ENCODE assay signal across 26 cellular contexts in the genomic region with DNA sequence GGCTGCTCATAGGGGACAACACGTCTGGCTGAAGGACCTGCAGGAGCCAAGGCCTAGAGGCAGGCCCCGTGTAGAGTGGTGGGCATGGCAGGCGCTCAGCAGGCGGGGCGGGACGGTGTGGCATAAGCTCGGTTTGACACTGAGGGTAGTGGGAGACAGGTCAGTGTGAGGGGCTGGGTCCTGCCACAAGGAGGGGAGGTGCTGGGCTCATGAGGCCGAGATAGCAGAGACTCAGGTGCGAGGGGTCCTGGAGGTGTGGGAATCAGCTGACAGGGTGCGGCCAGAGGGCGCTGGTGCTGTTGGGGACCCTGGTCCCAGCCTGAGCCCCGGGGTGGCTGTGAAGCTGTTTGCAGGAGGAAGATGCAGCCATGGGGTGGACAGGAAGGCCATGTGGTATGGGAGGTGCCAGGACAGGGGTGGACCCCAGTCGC. TPM values are rescaled to one million over a fixed set of nuclear protein-coding genes. Genes with fewer than 3 reads are reported as not detected.
"Had no signal": no experiment of that assay in that cellular context is flagged by ENCODE, and none has a peak within 500 bp of the region (broad histone marks: within the 10 kb centered on the region; RNA-seq: fewer than 3 reads in every experiment).

No MANE protein-coding gene starts in this region.

- H3K27me3 ChIP-seq: breast epithelium, neural progenitor cell had no signal

- H3K4me1 ChIP-seq: breast epithelium, esophagus muscularis mucosa, left lung, neural progenitor cell, tibial artery had no signal

- H3K4me1 Mint-ChIP-seq: activated B cell treated with CpG ODN at 0.5 μM for 24 hours; activated CD4-positive, alpha-beta T cell treated with anti-CD3 and anti-CD28 coated beads for 36 hours; memory B cell; stimulated activated effector memory CD8-positive, alpha-beta T cell treated with anti-CD3 and anti-CD28 coated beads, Interleukin-12 subunit alpha, Interleukin-12 subunit beta, amount 100 ng/mL, for 72 hours; stimulated activated naive CD8-positive, alpha-beta T cell treated with anti-CD3 and anti-CD28 coated beads, Interleukin-15, amount 100 ng/mL, for 72 hours; T-helper 17 cell had no signal

- H3K4me3 ChIP-seq: breast epithelium, coronary artery, esophagus muscularis mucosa, left lung, neural progenitor cell, SK-N-MC, skin epidermis, tibial artery had no signal

- ATAC-seq: activated CD4-positive, alpha-beta T cell treated with anti-CD3 and anti-CD28 coated beads for 36 hours; left lung; stimulated activated effector memory CD8-positive, alpha-beta T cell treated with anti-CD3 and anti-CD28 coated beads, Interleukin-12 subunit alpha, Interleukin-12 subunit beta, amount 100 ng/mL, for 72 hours; stimulated activated naive CD8-positive, alpha-beta T cell treated with anti-CD3 and anti-CD28 coated beads, Interleukin-15, amount 100 ng/mL, for 72 hours; T-helper 17 cell had no signal

- H3K9me3 ChIP-seq: breast epithelium, esophagus muscularis mucosa, left lung, tibial artery had no signal

- H3K36me3 Mint-ChIP-seq: memory B cell; neural progenitor cell; stimulated activated effector memory CD8-positive, alpha-beta T cell treated with anti-CD3 and anti-CD28 coated beads, Interleukin-12 subunit alpha, Interleukin-12 subunit beta, amount 100 ng/mL, for 72 hours had no signal

- DNase-seq: activated B cell treated with CpG ODN at 0.5 μM for 24 hours; activated CD4-positive, alpha-beta T cell treated with anti-CD3 and anti-CD28 coated beads for 36 hours; activated CD4-positive, alpha-beta T cell treated with anti-CD3 and anti-CD28 coated beads, Interleukin-2, amount 50 U/mL, for 4 hours; activated CD8-positive, alpha-beta memory T cell treated with anti-CD3 and anti-CD28 coated beads, Interleukin-2, amount 50 U/mL, for 48 hours; activated naive CD4-positive, alpha-beta T cell treated with anti-CD3 and anti-CD28 coated beads, Interleukin-2, amount 50 U/mL, for 16 hours; activated T-cell treated with anti-CD3 and anti-CD28 coated beads, Interleukin-2, amount 50 U/mL, for 48 hours; stimulated activated CD4-positive, alpha-beta T cell treated with anti-CD3 and anti-CD28 coated beads, Interleukin-2, amount 100 ng/mL, for 24 hours; stimulated activated naive CD8-positive, alpha-beta T cell treated with anti-CD3 and anti-CD28 coated beads, Interleukin-15, amount 100 ng/mL, for 72 hours; SW 1271; T-helper 17 cell; tibial artery had no signal

- H3K27ac ChIP-seq: breast epithelium, coronary artery, esophagus muscularis mucosa, left lung, neural progenitor cell, SK-N-MC, skin epidermis, tibial artery had no signal

- H3K27me3 Mint-ChIP-seq: activated B cell treated with CpG ODN at 0.5 μM for 24 hours; activated CD4-positive, alpha-beta T cell treated with anti-CD3 and anti-CD28 coated beads for 36 hours; stimulated activated naive CD8-positive, alpha-beta T cell treated with anti-CD3 and anti-CD28 coated beads, Interleukin-15, amount 100 ng/mL, for 72 hours; T-helper 17 cell had no signal

- H3K4me3 Mint-ChIP-seq: activated B cell treated with CpG ODN at 0.5 μM for 24 hours; activated CD4-positive, alpha-beta T cell treated with anti-CD3 and anti-CD28 coated beads for 36 hours; memory B cell; neural progenitor cell; stimulated activated effector memory CD8-positive, alpha-beta T cell treated with anti-CD3 and anti-CD28 coated beads, Interleukin-12 subunit alpha, Interleukin-12 subunit beta, amount 100 ng/mL, for 72 hours; stimulated activated naive CD8-positive, alpha-beta T cell treated with anti-CD3 and anti-CD28 coated beads, Interleukin-15, amount 100 ng/mL, for 72 hours; T-helper 17 cell had no signal

- H3K36me3 ChIP-seq: breast epithelium, esophagus muscularis mucosa, left lung, neural progenitor cell, tibial artery had no signal

- H3K9me3 Mint-ChIP-seq: activated B cell treated with CpG ODN at 0.5 μM for 24 hours; memory B cell; neural progenitor cell; stimulated activated effector memory CD8-positive, alpha-beta T cell treated with anti-CD3 and anti-CD28 coated beads, Interleukin-12 subunit alpha, Interleukin-12 subunit beta, amount 100 ng/mL, for 72 hours; stimulated activated naive CD8-positive, alpha-beta T cell treated with anti-CD3 and anti-CD28 coated beads, Interleukin-15, amount 100 ng/mL, for 72 hours had no signal

- H3K27ac Mint-ChIP-seq: activated B cell treated with CpG ODN at 0.5 μM for 24 hours; activated CD4-positive, alpha-beta T cell treated with anti-CD3 and anti-CD28 coated beads for 36 hours; memory B cell; neural progenitor cell; progenitor cell of endocrine pancreas; stimulated activated effector memory CD8-positive, alpha-beta T cell treated with anti-CD3 and anti-CD28 coated beads, Interleukin-12 subunit alpha, Interleukin-12 subunit beta, amount 100 ng/mL, for 72 hours; T-helper 17 cell had no signal

RNA-seq across cellular contexts. Expression of a gene that starts 6.7 kb away (rescaled TPM):
- total RNA-seq: activated B cell treated with CpG ODN at 0.5 μM for 24 hours; activated CD4-positive, alpha-beta T cell treated with anti-CD3 and anti-CD28 coated beads for 36 hours; activated CD8-positive, alpha-beta memory T cell treated with anti-CD3 and anti-CD28 coated beads for 36 hours; breast epithelium; esophagus muscularis mucosa; frontal cortex; left lung; myocyte; osteoblast; progenitor cell of endocrine pancreas; T-helper 17 cell had no signal
- polyA plus RNA-seq: keratinocyte had no signal

RNA-seq across cellular contexts. Expression of a gene that starts 41.9 kb away (rescaled TPM):
- total RNA-seq: activated B cell treated with CpG ODN at 0.5 μM for 24 hours; activated CD8-positive, alpha-beta memory T cell treated with anti-CD3 and anti-CD28 coated beads for 36 hours; breast epithelium; esophagus muscularis mucosa; frontal cortex; left lung; myocyte; osteoblast; progenitor cell of endocrine pancreas; T-helper 17 cell had no signal
- polyA plus RNA-seq: keratinocyte had no signal
